20 cellular contexts compared by ENCODE assay signal in the genomic region with DNA sequence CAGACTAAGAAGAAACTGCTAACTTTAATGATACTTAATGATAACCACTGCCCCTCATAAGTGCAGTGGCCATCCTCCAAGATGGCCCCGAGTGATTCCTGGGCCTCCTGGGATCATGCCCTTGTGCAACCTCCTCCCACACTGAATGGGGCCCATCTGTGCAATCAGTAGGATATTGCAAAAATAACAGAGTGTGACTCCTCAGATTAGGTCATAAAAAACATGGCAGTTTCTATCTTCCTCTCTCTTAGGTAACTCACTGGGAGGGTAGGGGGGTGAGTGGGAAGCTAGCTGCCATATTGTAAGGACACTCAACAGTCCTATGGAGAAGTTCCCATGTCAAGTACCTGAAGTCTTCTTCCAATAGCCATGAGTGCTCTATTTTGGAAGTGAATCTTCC.
"Had no signal": no experiment of that assay in that cellular context is flagged by ENCODE, and none has a peak within 500 bp of the region (broad histone marks: within the 10 kb centered on the region; RNA-seq: fewer than 3 reads in every experiment).

No MANE protein-coding gene starts in this region.

- H3K27me3 ChIP-seq: dorsolateral prefrontal cortex, right lobe of liver, stomach had no signal

- H3K4me3 ChIP-seq: dorsolateral prefrontal cortex, lower lobe of right lung, right lobe of liver, smooth muscle cell, stomach had no signal

- H3K4me1 Mint-ChIP-seq: activated naive CD8-positive, alpha-beta T cell treated with anti-CD3 and anti-CD28 coated beads for 36 hours; activated T-helper 17 cell treated with anti-CD3 and anti-CD28 coated beads, Interleukin-2, amount 50 U/mL, for 72 hours had no signal

- H3K27me3 Mint-ChIP-seq: activated CD4-positive, alpha-beta T cell treated with anti-CD3 and anti-CD28 coated beads, Interleukin-2, amount 10 ng/mL, durations not matched to agents 24 days and 14 days; activated CD8-positive, alpha-beta T cell treated with anti-CD3 and anti-CD28 coated beads for 36 hours; activated naive CD8-positive, alpha-beta T cell treated with anti-CD3 and anti-CD28 coated beads for 36 hours; activated T-helper 17 cell treated with anti-CD3 and anti-CD28 coated beads, Interleukin-2, amount 50 U/mL, for 72 hours had no signal

- H3K9me3 ChIP-seq: lower lobe of right lung, right lobe of liver had no signal

- H3K9ac ChIP-seq: parathyroid adenoma had no signal

- H3K79me2 ChIP-seq: parathyroid adenoma had no signal

- H3K27ac Mint-ChIP-seq: activated CD4-positive, alpha-beta T cell treated with anti-CD3 and anti-CD28 coated beads, Interleukin-2, amount 10 ng/mL, durations not matched to agents 24 days and 14 days; activated CD8-positive, alpha-beta T cell treated with anti-CD3 and anti-CD28 coated beads for 36 hours; activated naive CD8-positive, alpha-beta T cell treated with anti-CD3 and anti-CD28 coated beads for 36 hours; activated T-helper 17 cell treated with anti-CD3 and anti-CD28 coated beads, Interleukin-2, amount 50 U/mL, for 72 hours; natural killer cell; stimulated activated effector memory CD8-positive, alpha-beta T cell treated with anti-CD3 and anti-CD28 coated beads, Interleukin-12 subunit alpha, Interleukin-12 subunit beta, amount 100 ng/mL, for 72 hours; type B pancreatic cell had no signal

- H3K4me2 ChIP-seq: smooth muscle cell had no signal

- H3K4me1 ChIP-seq: lower lobe of right lung, parathyroid adenoma, stomach had no signal

- H3K4me3 Mint-ChIP-seq: activated CD4-positive, alpha-beta T cell treated with anti-CD3 and anti-CD28 coated beads, Interleukin-2, amount 10 ng/mL, durations not matched to agents 24 days and 14 days; activated CD8-positive, alpha-beta T cell treated with anti-CD3 and anti-CD28 coated beads for 36 hours; activated naive CD8-positive, alpha-beta T cell treated with anti-CD3 and anti-CD28 coated beads for 36 hours; activated T-helper 17 cell treated with anti-CD3 and anti-CD28 coated beads, Interleukin-2, amount 50 U/mL, for 72 hours; natural killer cell; stimulated activated effector memory CD8-positive, alpha-beta T cell treated with anti-CD3 and anti-CD28 coated beads, Interleukin-12 subunit alpha, Interleukin-12 subunit beta, amount 100 ng/mL, for 72 hours; type B pancreatic cell had no signal

- H3K36me3 ChIP-seq: lower lobe of right lung, right lobe of liver, stomach had no signal

- ATAC-seq: activated CD8-positive, alpha-beta T cell treated with anti-CD3 and anti-CD28 coated beads for 36 hours; activated T-helper 17 cell treated with anti-CD3 and anti-CD28 coated beads, Interleukin-2, amount 50 U/mL, for 72 hours; lower lobe of right lung; natural killer cell; right lobe of liver; stimulated activated effector memory CD8-positive, alpha-beta T cell treated with anti-CD3 and anti-CD28 coated beads, Interleukin-12 subunit alpha, Interleukin-12 subunit beta, amount 100 ng/mL, for 72 hours had no signal

- H3K27ac ChIP-seq: dorsolateral prefrontal cortex, lower lobe of right lung, parathyroid adenoma, right lobe of liver, stomach had no signal

- H2AFZ ChIP-seq: parathyroid adenoma had no signal

- DNase-seq: activated CD4-positive, alpha-beta T cell treated with anti-CD3 and anti-CD28 coated beads, Interleukin-2, amount 10 ng/mL, durations not matched to agents 24 days and 14 days; activated CD8-positive, alpha-beta T cell treated with anti-CD3 and anti-CD28 coated beads for 36 hours; activated naive CD4-positive, alpha-beta T cell; activated naive CD8-positive, alpha-beta T cell treated with anti-CD3 and anti-CD28 coated beads for 36 hours; activated T-cell treated with anti-CD3 and anti-CD28 coated beads, Interleukin-2, amount 50 U/mL, for 1 hour; amygdala; dorsolateral prefrontal cortex; hypothalamus; islet precursor cell; lower lobe of right lung; natural killer cell; right lobe of liver; stimulated activated CD4-positive, alpha-beta T cell treated with anti-CD3 and anti-CD28 coated beads, Interleukin-4, amount 100 ng/mL, for 24 hours; stomach; T-helper 9 cell had no signal

- H3K9me3 Mint-ChIP-seq: activated CD4-positive, alpha-beta T cell treated with anti-CD3 and anti-CD28 coated beads, Interleukin-2, amount 10 ng/mL, durations not matched to agents 24 days and 14 days; activated CD8-positive, alpha-beta T cell treated with anti-CD3 and anti-CD28 coated beads for 36 hours; activated naive CD8-positive, alpha-beta T cell treated with anti-CD3 and anti-CD28 coated beads for 36 hours; activated T-helper 17 cell treated with anti-CD3 and anti-CD28 coated beads, Interleukin-2, amount 50 U/mL, for 72 hours; natural killer cell; stimulated activated effector memory CD8-positive, alpha-beta T cell treated with anti-CD3 and anti-CD28 coated beads, Interleukin-12 subunit alpha, Interleukin-12 subunit beta, amount 100 ng/mL, for 72 hours; type B pancreatic cell had no signal

- H3K36me3 Mint-ChIP-seq: activated naive CD8-positive, alpha-beta T cell treated with anti-CD3 and anti-CD28 coated beads for 36 hours; natural killer cell; stimulated activated effector memory CD8-positive, alpha-beta T cell treated with anti-CD3 and anti-CD28 coated beads, Interleukin-12 subunit alpha, Interleukin-12 subunit beta, amount 100 ng/mL, for 72 hours; type B pancreatic cell had no signal
